1 cellular context compared by ENCODE assay signal in genomic region chr16:89410794-89411309, GRCh38.
TF ChIP-seq lines count a peak whose summit lies in the region.

No MANE protein-coding gene starts in this region.

TF ChIP-seq in HepG2, 621 proteins besides CTCF, POLR2A, EP300 and RAD21 (continued from another document and continues in another):
- TF ChIP-seq ZNF687 (CRISPR knock-in tag; IDR thresholded peaks at IDR 0.05), result peak; percentile 63
- 0 out of 2 replicates have a peak, but pooled peaks have one; percentile 32 for TF ChIP-seq RXRA (CRISPR knock-in tag; IDR thresholded peaks at IDR 0.05)
- no peak for TF ChIP-seq SRY (CRISPR knock-in tag; IDR thresholded peaks at IDR 0.05)
- no peak for TF ChIP-seq ZNF264 (CRISPR knock-in tag; IDR thresholded peaks at IDR 0.05)
- TF ChIP-seq FOXA1 (IDR thresholded peaks at IDR 0.05), result no peak
- peak; percentile 83 for TF ChIP-seq FOXA1 (CRISPR knock-in tag; IDR thresholded peaks at IDR 0.05)
- no peak for TF ChIP-seq ZNF34 (CRISPR knock-in tag; IDR thresholded peaks at IDR 0.05; ENCODE audit: borderline replicate concordance)
- TF ChIP-seq ZNF616 (CRISPR knock-in tag; IDR thresholded peaks at IDR 0.05; ENCODE audit: low read depth), result no peak
- TF ChIP-seq ZSCAN25 (CRISPR knock-in tag; IDR thresholded peaks at IDR 0.05), result 0 out of 2 replicates have a peak, but pooled peaks have one; percentile 26
- TF ChIP-seq CHD4 (IDR thresholded peaks at IDR 0.05; ENCODE audit: borderline replicate concordance, low read length), result no peak
- TF ChIP-seq ZKSCAN8 (CRISPR knock-in tag; IDR thresholded peaks at IDR 0.05; ENCODE audit: borderline replicate concordance), result no peak
- no peak for TF ChIP-seq ZNF44 (CRISPR knock-in tag; IDR thresholded peaks at IDR 0.05)
- TF ChIP-seq ZNF580 (CRISPR knock-in tag; IDR thresholded peaks at IDR 0.05; ENCODE audit: borderline replicate concordance, low read depth), result 0 out of 2 replicates have a peak, but pooled peaks have one; percentile 35
- no peak for TF ChIP-seq DRAP1 (CRISPR knock-in tag; IDR thresholded peaks at IDR 0.05)
- 0 out of 2 replicates have a peak, but pooled peaks have one; percentile 19 for TF ChIP-seq KDM2A (CRISPR knock-in tag; IDR thresholded peaks at IDR 0.05; ENCODE audit: borderline replicate concordance, low read depth)
- peak; percentile 7; the same call in 1 of the 2 replicates for TF ChIP-seq ZFX (CRISPR knock-in tag; IDR thresholded peaks at IDR 0.05; ENCODE audit: low read depth)
- 0 out of 2 replicates have a peak, but pooled peaks have one; percentile 69 for TF ChIP-seq ZBTB33 (CRISPR knock-in tag; IDR thresholded peaks at IDR 0.05)
- TF ChIP-seq FOXO1 (CRISPR knock-in tag; IDR thresholded peaks at IDR 0.05), result 0 out of 2 replicates have a peak, but pooled peaks have one; percentile 5
- peak; percentile 50; the same call in 1 of the 2 replicates for TF ChIP-seq MAX (IDR thresholded peaks at IDR 0.05)
- no peak for TF ChIP-seq ZNF746 (CRISPR knock-in tag; IDR thresholded peaks at IDR 0.05)
- no peak for TF ChIP-seq NCOA2 (CRISPR knock-in tag; IDR thresholded peaks at IDR 0.05)
- no peak for TF ChIP-seq ZNF646 (CRISPR knock-in tag; IDR thresholded peaks at IDR 0.05)
- TF ChIP-seq SIN3A (IDR thresholded peaks at IDR 0.05; ENCODE audit: borderline replicate concordance, low read depth, low read length), result no peak
- no peak for TF ChIP-seq PLSCR1 (CRISPR knock-in tag; IDR thresholded peaks at IDR 0.05; ENCODE audit: borderline replicate concordance)
- TF ChIP-seq PPARG (CRISPR knock-in tag; conservative IDR thresholded peaks at IDR 0.05), result no peak
- TF ChIP-seq ZNF333 (CRISPR knock-in tag; IDR thresholded peaks at IDR 0.05; ENCODE audit: borderline replicate concordance), result 0 out of 2 replicates have a peak, but pooled peaks have one; percentile 34
- no peak for TF ChIP-seq ZNF879 (CRISPR knock-in tag; IDR thresholded peaks at IDR 0.05)
- TF ChIP-seq MNT (IDR thresholded peaks at IDR 0.05), result peak; percentile 73
- TF ChIP-seq RARG (CRISPR knock-in tag; IDR thresholded peaks at IDR 0.05; ENCODE audit: low read depth), result no peak
- peak; percentile 34; the same call in 1 of the 2 replicates for TF ChIP-seq HDAC1 (CRISPR knock-in tag; IDR thresholded peaks at IDR 0.05)
- TF ChIP-seq HNRNPL (IDR thresholded peaks at IDR 0.05; ENCODE audit: low read depth, low read length), result peak; percentile 74
- TF ChIP-seq SAP130 (CRISPR knock-in tag; IDR thresholded peaks at IDR 0.05; ENCODE audit: low read depth), result peak; percentile 34
- TF ChIP-seq ZNF776 (CRISPR knock-in tag; IDR thresholded peaks at IDR 0.05), result 0 out of 2 replicates have a peak, but pooled peaks have one; percentile 32
- TF ChIP-seq STAG1 (CRISPR knock-in tag; IDR thresholded peaks at IDR 0.05), result no peak
- TF ChIP-seq MXD1 (CRISPR knock-in tag; IDR thresholded peaks at IDR 0.05), result peak; percentile 52; the same call in 1 of the 2 replicates
- no peak for TF ChIP-seq DNMT1 (CRISPR knock-in tag; IDR thresholded peaks at IDR 0.05)
- peak; percentile 41; the same call in 1 of the 2 replicates for TF ChIP-seq UBTF (CRISPR knock-in tag; IDR thresholded peaks at IDR 0.05)
- no peak for TF ChIP-seq ETV5 (CRISPR knock-in tag; IDR thresholded peaks at IDR 0.05; ENCODE audit: borderline replicate concordance)
- TF ChIP-seq TP53 (CRISPR knock-in tag; conservative IDR thresholded peaks at IDR 0.05), result no peak
- peak; percentile 83 for TF ChIP-seq AGO2 (optimal IDR thresholded peaks at IDR 0.05; ENCODE audit: low read depth, low read length)
- no peak for TF ChIP-seq ZNF225 (CRISPR knock-in tag; IDR thresholded peaks at IDR 0.05)
